In the genomic region with DNA sequence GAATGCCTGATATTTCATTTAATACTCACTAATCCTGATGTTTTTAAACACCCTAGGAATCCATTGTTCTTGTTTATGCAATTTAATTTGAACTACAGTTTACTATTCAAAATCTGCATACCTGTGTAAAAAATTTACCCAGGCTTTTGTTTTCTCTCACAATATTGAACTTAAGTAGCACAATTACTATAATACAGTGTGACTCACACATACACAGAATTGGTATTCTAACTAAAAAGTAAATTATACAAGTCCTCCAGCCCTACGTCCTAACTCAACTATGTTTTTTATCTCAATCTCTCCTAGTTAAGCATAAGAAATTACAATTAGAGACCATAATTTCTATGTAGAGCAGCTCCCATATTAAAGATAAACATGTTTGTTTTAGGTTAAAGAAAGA, we compare ENCODE assay signal across 27 cellular contexts.
"Had no signal": no experiment of that assay in that cellular context is flagged by ENCODE, and none has a peak within 500 bp of the region (broad histone marks: within the 10 kb centered on the region; RNA-seq: fewer than 3 reads in every experiment).

No MANE protein-coding gene starts in this region.

- H3K4me3 Mint-ChIP-seq: activated CD4-positive, alpha-beta memory T cell treated with anti-CD3 and anti-CD28 coated beads, Interleukin-2, amount 10 ng/mL, durations not matched to agents 7 days and 5 days; activated CD4-positive, alpha-beta T cell treated with anti-CD3 and anti-CD28 coated beads, Interleukin-2, amount 10 ng/mL, durations not matched to agents 24 days and 14 days; activated naive CD4-positive, alpha-beta T cell treated with anti-CD3 and anti-CD28 coated beads for 36 hours; activated naive CD4-positive, alpha-beta T cell treated with anti-CD3 and anti-CD28 coated beads, Interleukin-2, amount 50 U/mL, for 24 hours; activated naive CD8-positive, alpha-beta T cell treated with anti-CD3 and anti-CD28 coated beads for 36 hours; activated naive CD8-positive, alpha-beta T cell treated with anti-CD3 and anti-CD28 coated beads, Interleukin-2, amount 50 U/mL, for 24 hours; T-helper 17 cell; T-helper 2 cell treated with Interferon-gamma antibody and Interleukin-4, amounts not matched to agents 5 μg/mL and 100 μg/mL, for 36 hours had no signal

- FAIRE-seq: endometrium, endothelial cell of umbilical vein had no signal

- ATAC-seq: activated naive CD8-positive, alpha-beta T cell treated with anti-CD3 and anti-CD28 coated beads, Interleukin-2, amount 50 U/mL, for 24 hours; body of pancreas; gastroesophageal sphincter; T-helper 17 cell had no signal

- H3K9me3 Mint-ChIP-seq: activated CD4-positive, alpha-beta memory T cell treated with anti-CD3 and anti-CD28 coated beads, Interleukin-2, amount 10 ng/mL, durations not matched to agents 7 days and 5 days; activated naive CD4-positive, alpha-beta T cell treated with anti-CD3 and anti-CD28 coated beads for 36 hours; activated naive CD4-positive, alpha-beta T cell treated with anti-CD3 and anti-CD28 coated beads, Interleukin-2, amount 50 U/mL, for 24 hours; activated naive CD8-positive, alpha-beta T cell treated with anti-CD3 and anti-CD28 coated beads, Interleukin-2, amount 50 U/mL, for 24 hours had no signal

- H3K27ac Mint-ChIP-seq: activated CD4-positive, alpha-beta memory T cell treated with anti-CD3 and anti-CD28 coated beads, Interleukin-2, amount 10 ng/mL, durations not matched to agents 7 days and 5 days; activated CD4-positive, alpha-beta T cell treated with anti-CD3 and anti-CD28 coated beads, Interleukin-2, amount 10 ng/mL, durations not matched to agents 24 days and 14 days; activated naive CD4-positive, alpha-beta T cell treated with anti-CD3 and anti-CD28 coated beads for 36 hours; activated naive CD4-positive, alpha-beta T cell treated with anti-CD3 and anti-CD28 coated beads, Interleukin-2, amount 50 U/mL, for 24 hours; activated naive CD8-positive, alpha-beta T cell treated with anti-CD3 and anti-CD28 coated beads for 36 hours; activated naive CD8-positive, alpha-beta T cell treated with anti-CD3 and anti-CD28 coated beads, Interleukin-2, amount 50 U/mL, for 24 hours; activated T-helper 2 cell treated with anti-CD3 and anti-CD28 coated beads, Interferon-gamma antibody, Interleukin-2, Interleukin-4, amounts not matched to agents 10 μg/mL and 5 μg/mL and 100 μg/mL, durations not matched to agents 14 hours and 24 hours and 36 hours; T-helper 17 cell; T-helper 2 cell treated with Interferon-gamma antibody and Interleukin-4, amounts not matched to agents 5 μg/mL and 100 μg/mL, for 36 hours had no signal

- DNase-seq: activated CD4-positive, alpha-beta memory T cell treated with anti-CD3 and anti-CD28 coated beads, Interleukin-2, amount 10 ng/mL, durations not matched to agents 7 days and 5 days; activated CD4-positive, alpha-beta T cell treated with anti-CD3 and anti-CD28 coated beads, Interleukin-2, amount 10 ng/mL, durations not matched to agents 24 days and 14 days; activated CD4-positive, alpha-beta T cell treated with anti-CD3 and anti-CD28 coated beads, Interleukin-2, amount 50 U/mL, for 4 hours; activated CD8-positive, alpha-beta memory T cell treated with anti-CD3 and anti-CD28 coated beads, Interleukin-2, amount 50 U/mL, for 48 hours; activated effector memory CD4-positive, alpha-beta T cell treated with anti-CD3 and anti-CD28 coated beads, Interleukin-2, amount 50 U/mL, for 16 hours; activated naive CD4-positive, alpha-beta T cell treated with anti-CD3 and anti-CD28 coated beads for 36 hours; activated naive CD8-positive, alpha-beta T cell treated with anti-CD3 and anti-CD28 coated beads for 36 hours; activated naive CD8-positive, alpha-beta T cell treated with anti-CD3 and anti-CD28 coated beads, Interleukin-2, amount 50 U/mL, for 24 hours; adrenal gland; amygdala; aorta; body of pancreas; cerebellar nuclear complex; colonic mucosa; effector CD8-positive, alpha-beta T cell; esophagus squamous epithelium; foreskin melanocyte; T-helper 1 cell; T-helper 17 cell; T1000; WERI-Rb-1 had no signal

- H3K27me3 Mint-ChIP-seq: activated CD4-positive, alpha-beta memory T cell treated with anti-CD3 and anti-CD28 coated beads, Interleukin-2, amount 10 ng/mL, durations not matched to agents 7 days and 5 days; activated CD4-positive, alpha-beta T cell treated with anti-CD3 and anti-CD28 coated beads, Interleukin-2, amount 10 ng/mL, durations not matched to agents 24 days and 14 days; activated naive CD4-positive, alpha-beta T cell treated with anti-CD3 and anti-CD28 coated beads, Interleukin-2, amount 50 U/mL, for 24 hours; activated naive CD8-positive, alpha-beta T cell treated with anti-CD3 and anti-CD28 coated beads for 36 hours; activated naive CD8-positive, alpha-beta T cell treated with anti-CD3 and anti-CD28 coated beads, Interleukin-2, amount 50 U/mL, for 24 hours; T-helper 17 cell had no signal

- H3K4me3 ChIP-seq: adrenal gland, body of pancreas, colonic mucosa, esophagus squamous epithelium, gastroesophageal sphincter had no signal
